25 cellular contexts compared by ENCODE assay signal in genomic region chr11:79600747-79601146, GRCh38.
"Had no signal": no experiment of that assay in that cellular context is flagged by ENCODE, and none has a peak within 500 bp of the region (broad histone marks: within the 10 kb centered on the region; RNA-seq: fewer than 3 reads in every experiment).

No MANE protein-coding gene starts in this region.

- H3K27ac Mint-ChIP-seq: activated CD4-positive, alpha-beta memory T cell treated with anti-CD3 and anti-CD28 coated beads for 36 hours; activated CD4-positive, alpha-beta T cell treated with anti-CD3 and anti-CD28 coated beads, Interleukin-2, amount 10 ng/mL, durations not matched to agents 24 days and 14 days; activated T-helper 1 cell treated with anti-CD3 and anti-CD28 coated beads, Interleukin-12 subunit alpha, Interleukin-12 subunit beta, Interleukin-2, Interleukin-4 antibody, amounts not matched to agents 30 ng/mL and 10 ng/mL and 1 ng/mL, durations not matched to agents 14 hours and 24 hours and 36 hours; immature natural killer cell; nephron; stimulated activated effector memory CD8-positive, alpha-beta T cell treated with anti-CD3 and anti-CD28 coated beads, Interleukin-12 subunit alpha, Interleukin-12 subunit beta, amount 100 ng/mL, for 72 hours; stimulated activated naive CD8-positive, alpha-beta T cell treated with anti-CD3 and anti-CD28 coated beads, Interleukin-15, Interleukin-2, amounts not matched to agents 100 ng/mL and 50 ng/mL, for 24 hours had no signal

- ATAC-seq: activated CD4-positive, CD25-positive, alpha-beta regulatory T cell treated with anti-CD3 and anti-CD28 coated beads, Interleukin-2, amount 50 U/mL, for 24 hours; esophagus mucosa; heart left ventricle; left colon; right lobe of liver; stimulated activated effector memory CD8-positive, alpha-beta T cell treated with anti-CD3 and anti-CD28 coated beads, Interleukin-12 subunit alpha, Interleukin-12 subunit beta, amount 100 ng/mL, for 72 hours had no signal

- H3K4me3 Mint-ChIP-seq: activated CD4-positive, alpha-beta memory T cell treated with anti-CD3 and anti-CD28 coated beads for 36 hours; activated CD4-positive, alpha-beta T cell treated with anti-CD3 and anti-CD28 coated beads, Interleukin-2, amount 10 ng/mL, durations not matched to agents 24 days and 14 days; activated T-helper 1 cell treated with anti-CD3 and anti-CD28 coated beads, Interleukin-12 subunit alpha, Interleukin-12 subunit beta, Interleukin-2, Interleukin-4 antibody, amounts not matched to agents 30 ng/mL and 10 ng/mL and 1 ng/mL, durations not matched to agents 14 hours and 24 hours and 36 hours; immature natural killer cell; nephron; stimulated activated effector memory CD8-positive, alpha-beta T cell treated with anti-CD3 and anti-CD28 coated beads, Interleukin-12 subunit alpha, Interleukin-12 subunit beta, amount 100 ng/mL, for 72 hours; stimulated activated naive CD8-positive, alpha-beta T cell treated with anti-CD3 and anti-CD28 coated beads, Interleukin-15, Interleukin-2, amounts not matched to agents 100 ng/mL and 50 ng/mL, for 24 hours had no signal

- H3K36me3 Mint-ChIP-seq: activated CD4-positive, alpha-beta memory T cell treated with anti-CD3 and anti-CD28 coated beads for 36 hours; immature natural killer cell; stimulated activated effector memory CD8-positive, alpha-beta T cell treated with anti-CD3 and anti-CD28 coated beads, Interleukin-12 subunit alpha, Interleukin-12 subunit beta, amount 100 ng/mL, for 72 hours had no signal

- DNase-seq: activated CD4-positive, alpha-beta memory T cell treated with anti-CD3 and anti-CD28 coated beads for 36 hours; activated CD4-positive, alpha-beta T cell treated with anti-CD3 and anti-CD28 coated beads, Interleukin-2, amount 10 ng/mL, durations not matched to agents 24 days and 14 days; activated CD8-positive, alpha-beta memory T cell treated with anti-CD3 and anti-CD28 coated beads, Interleukin-2, amount 50 U/mL, for 4 hours; activated effector memory CD4-positive, alpha-beta T cell treated with anti-CD3 and anti-CD28 coated beads, Interleukin-2, amount 50 U/mL, for 16 hours; activated naive CD4-positive, alpha-beta T cell treated with anti-CD3 and anti-CD28 coated beads, Interleukin-2, amount 50 U/mL, for 16 hours; activated T-cell treated with anti-CD3 and anti-CD28 coated beads, Interleukin-2, amount 50 U/mL, for 1 hour; amniotic stem cell; caudate nucleus; foreskin fibroblast; heart left ventricle; hypothalamus; immature natural killer cell; kidney; left colon; mammary epithelial cell; right lobe of liver; stimulated activated CD4-positive, alpha-beta T cell treated with anti-CD3 and anti-CD28 coated beads, Interleukin-4, amount 100 ng/mL, for 24 hours; trophoblast cell; WERI-Rb-1 had no signal

- H3K9me3 Mint-ChIP-seq: activated CD4-positive, alpha-beta T cell treated with anti-CD3 and anti-CD28 coated beads, Interleukin-2, amount 10 ng/mL, durations not matched to agents 24 days and 14 days; activated T-helper 1 cell treated with anti-CD3 and anti-CD28 coated beads, Interleukin-12 subunit alpha, Interleukin-12 subunit beta, Interleukin-2, Interleukin-4 antibody, amounts not matched to agents 30 ng/mL and 10 ng/mL and 1 ng/mL, durations not matched to agents 14 hours and 24 hours and 36 hours had no signal

- H3K27me3 Mint-ChIP-seq: activated CD4-positive, alpha-beta memory T cell treated with anti-CD3 and anti-CD28 coated beads for 36 hours; activated CD4-positive, alpha-beta T cell treated with anti-CD3 and anti-CD28 coated beads, Interleukin-2, amount 10 ng/mL, durations not matched to agents 24 days and 14 days; stimulated activated naive CD8-positive, alpha-beta T cell treated with anti-CD3 and anti-CD28 coated beads, Interleukin-15, Interleukin-2, amounts not matched to agents 100 ng/mL and 50 ng/mL, for 24 hours had no signal

- H3K4me1 Mint-ChIP-seq: activated CD4-positive, alpha-beta T cell treated with anti-CD3 and anti-CD28 coated beads, Interleukin-2, amount 10 ng/mL, durations not matched to agents 24 days and 14 days; immature natural killer cell; nephron; stimulated activated effector memory CD8-positive, alpha-beta T cell treated with anti-CD3 and anti-CD28 coated beads, Interleukin-12 subunit alpha, Interleukin-12 subunit beta, amount 100 ng/mL, for 72 hours had no signal
